11 cellular contexts compared by ENCODE assay signal in the genomic region with DNA sequence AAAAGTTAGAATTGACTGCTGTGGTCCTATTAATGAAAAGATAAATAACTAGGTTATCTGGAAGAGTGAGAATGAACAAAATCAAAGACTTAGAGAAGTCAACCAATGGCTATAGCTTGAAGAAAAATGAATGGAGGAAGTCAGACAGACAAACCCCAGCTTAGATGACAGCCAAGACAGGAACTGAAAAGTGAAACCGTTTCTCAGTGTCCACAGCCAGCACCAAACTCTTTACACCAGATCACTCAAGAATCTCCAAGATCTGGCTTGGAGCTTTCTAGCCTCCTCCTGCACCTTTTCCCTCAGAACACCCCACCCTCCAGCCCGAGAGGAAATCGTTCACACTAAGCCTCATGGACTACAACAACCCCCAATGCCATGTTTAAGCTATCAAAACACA.
DNase-seq lines count a peak whose midpoint lies in the region; ATAC-seq and TF ChIP-seq lines count a peak whose summit lies in the region.
"Had no signal": no experiment of that assay in that cellular context is flagged by ENCODE, and none has a peak within 500 bp of the region (broad histone marks: within the 10 kb centered on the region; RNA-seq: fewer than 3 reads in every experiment).

No MANE protein-coding gene starts in this region.

- no peak for TF ChIP-seq CTCF in tibial artery (IDR thresholded peaks at IDR 0.05)

- no peak overlapping the region for H3K4me3 ChIP-seq in tibial artery
- H3K4me3 ChIP-seq: GM23248 had no signal

- CTCF ChIA-PET in activated CD4-positive, alpha-beta T cell treated with anti-CD3 and anti-CD28 coated beads, Interleukin-2, amount 10 ng/mL, durations not matched to agents 7 days and 5 days (lab: Charles Lee) = interaction anchor here (0.6 to 0.8 kb wide), 2 partner anchors 142 to 1919 kb away, joined by 3 to 4 read pairs; no protein-coding TSS in a partner anchor

- no peaks in the 10 kb centered on the region for H3K27me3 ChIP-seq in tibial artery

- peak; percentile 35 for DNase-seq in activated CD4-positive, alpha-beta T cell treated with anti-CD3 and anti-CD28 coated beads, Interleukin-2, amount 10 ng/mL, durations not matched to agents 7 days and 5 days
- DNase-seq in activated CD4-positive, alpha-beta T cell treated with anti-CD3 and anti-CD28 coated beads, Interleukin-2, amount 50 U/mL, for 1 hour = no peak
- DNase-seq in natural killer cell treated with Interleukin-12 subunit alpha and Interleukin-12 subunit beta and Interleukin-15 and Interleukin-18, amount 100 ng/mL, for 72 hours (ENCODE audit: low spot score) = no peak
- DNase-seq in tibial artery = no peak
- no peak for DNase-seq in T-helper 9 cell
- DNase-seq in activated CD4-positive, alpha-beta T cell treated with anti-CD3 and anti-CD28 coated beads for 48 hours = no peak
- DNase-seq: activated CD8-positive, alpha-beta memory T cell treated with anti-CD3 and anti-CD28 coated beads, Interleukin-2, amount 50 U/mL, for 4 hours; GM23248; mesendoderm had no signal

- no peaks in the 10 kb centered on the region for H3K4me1 ChIP-seq in tibial artery

- POLR2A ChIA-PET in activated CD4-positive, alpha-beta T cell treated with anti-CD3 and anti-CD28 coated beads, Interleukin-2, amount 10 ng/mL, durations not matched to agents 7 days and 5 days (lab: Charles Lee) = interaction anchor here (0.7 kb wide), 1 partner anchor 40 kb away, joined by 3 read pairs; no protein-coding TSS in a partner anchor

- peaks cover 0 to 13% (median 0%) of the 10 kb centered on the region in 3 donors for H3K36me3 ChIP-seq in tibial artery

- no peaks in the 10 kb centered on the region for H3K9me3 ChIP-seq in tibial artery

- H3K9me3 Mint-ChIP-seq in activated CD4-positive, alpha-beta T cell treated with anti-CD3 and anti-CD28 coated beads, Interleukin-2, amount 10 ng/mL, durations not matched to agents 7 days and 5 days = no peaks in the 10 kb centered on the region
- no peaks in the 10 kb centered on the region for H3K9me3 Mint-ChIP-seq in natural killer cell treated with Interleukin-12 subunit alpha and Interleukin-12 subunit beta and Interleukin-15 and Interleukin-18, amount 100 ng/mL, for 72 hours

- peak overlapping the region; percentile 35 for H3K4me3 Mint-ChIP-seq in activated CD4-positive, alpha-beta T cell treated with anti-CD3 and anti-CD28 coated beads, Interleukin-2, amount 10 ng/mL, durations not matched to agents 7 days and 5 days
- H3K4me3 Mint-ChIP-seq in natural killer cell treated with Interleukin-12 subunit alpha and Interleukin-12 subunit beta and Interleukin-15 and Interleukin-18, amount 100 ng/mL, for 72 hours = peak overlapping the region; percentile 87

- H3K27ac ChIP-seq in tibial artery = no peak overlapping the region
- H3K27ac ChIP-seq: GM23248 had no signal

- H3K36me3 Mint-ChIP-seq in activated CD4-positive, alpha-beta T cell treated with anti-CD3 and anti-CD28 coated beads, Interleukin-2, amount 10 ng/mL, durations not matched to agents 7 days and 5 days (ENCODE audit: low read depth) = peaks cover 64% of the 10 kb centered on the region
- peaks cover 40% of the 10 kb centered on the region for H3K36me3 Mint-ChIP-seq in natural killer cell treated with Interleukin-12 subunit alpha and Interleukin-12 subunit beta and Interleukin-15 and Interleukin-18, amount 100 ng/mL, for 72 hours

- H3K4me1 Mint-ChIP-seq in activated CD4-positive, alpha-beta T cell treated with anti-CD3 and anti-CD28 coated beads, Interleukin-2, amount 10 ng/mL, durations not matched to agents 7 days and 5 days = peaks cover 47% of the 10 kb centered on the region
- peaks cover 60 to 63% of the 10 kb centered on the region in 2 donors for H3K4me1 Mint-ChIP-seq in natural killer cell treated with Interleukin-12 subunit alpha and Interleukin-12 subunit beta and Interleukin-15 and Interleukin-18, amount 100 ng/mL, for 72 hours (ENCODE audit: low read depth in 2 of 2)

- H3K27me3 Mint-ChIP-seq in activated CD4-positive, alpha-beta T cell treated with anti-CD3 and anti-CD28 coated beads, Interleukin-2, amount 10 ng/mL, durations not matched to agents 7 days and 5 days = no peaks in the 10 kb centered on the region
- H3K27me3 Mint-ChIP-seq in natural killer cell treated with Interleukin-12 subunit alpha and Interleukin-12 subunit beta and Interleukin-15 and Interleukin-18, amount 100 ng/mL, for 72 hours = no peaks in the 10 kb centered on the region

- peak; percentile 85 for ATAC-seq in GM21723 (IDR thresholded peaks at IDR 0.05; ENCODE audit: unreplicated experiment)
- peak; percentile 73 for ATAC-seq in HG03565 (IDR thresholded peaks at IDR 0.05; ENCODE audit: unreplicated experiment)
- peak; percentile 61 to 62 for ATAC-seq in natural killer cell treated with Interleukin-12 subunit alpha and Interleukin-12 subunit beta and Interleukin-15 and Interleukin-18, amount 100 ng/mL, for 72 hours

- intact Hi-C loops in tibial artery (cut with DNase I; ENCODE audit: low total_unique reads) = no loop called here

- H3K27ac Mint-ChIP-seq in activated CD4-positive, alpha-beta T cell treated with anti-CD3 and anti-CD28 coated beads, Interleukin-2, amount 10 ng/mL, durations not matched to agents 7 days and 5 days = peak overlapping the region; percentile 88
- H3K27ac Mint-ChIP-seq in natural killer cell treated with Interleukin-12 subunit alpha and Interleukin-12 subunit beta and Interleukin-15 and Interleukin-18, amount 100 ng/mL, for 72 hours = peak overlapping the region; percentile 82 to 90
